In genomic region chr6:100509101-100509500, GRCh38 we compare ENCODE assay signal across 33 cellular contexts. TPM values are rescaled to one million over a fixed set of nuclear protein-coding genes. Genes with fewer than 3 reads are reported as not detected.
"Had no signal": no experiment of that assay in that cellular context is flagged by ENCODE, and none has a peak within 500 bp of the region (broad histone marks: within the 10 kb centered on the region; RNA-seq: fewer than 3 reads in every experiment).

No MANE protein-coding gene starts in this region.

- H3K27me3 Mint-ChIP-seq: dendritic cell treated with granulocyte-macrophage colony-stimulating factor and Interleukin-4, amounts not matched to agents 40 ng/mL and 50 ng/mL, for 4 days; naive B cell; natural killer cell treated with Interleukin-12 subunit alpha and Interleukin-12 subunit beta and Interleukin-15 and Interleukin-18, amount 100 ng/mL, for 72 hours; stimulated activated naive B cell treated with anti-CD40 and anti-IgM and Interleukin-4, amounts not matched to agents 10 μg/mL and 1 μg/mL and 100 μg/mL, for 72 hours; stimulated activated naive CD8-positive, alpha-beta T cell treated with anti-CD3 and anti-CD28 coated beads, Interleukin-15, Interleukin-2, amounts not matched to agents 100 ng/mL and 50 ng/mL, for 24 hours had no signal

- ATAC-seq: esophagus mucosa; gastrocnemius medialis; heart right ventricle; left lung; mucosa of descending colon; natural killer cell treated with Interleukin-12 subunit alpha and Interleukin-12 subunit beta and Interleukin-15 and Interleukin-18, amount 100 ng/mL, for 72 hours; pancreas; right lobe of liver; stimulated activated naive B cell treated with anti-CD40 and anti-IgM and Interleukin-4, amounts not matched to agents 10 μg/mL and 1 μg/mL and 100 μg/mL, for 72 hours had no signal

- H3K9me3 Mint-ChIP-seq: dendritic cell treated with granulocyte-macrophage colony-stimulating factor and Interleukin-4, amounts not matched to agents 40 ng/mL and 50 ng/mL, for 4 days; endodermal cell; mesothelial cell of epicardium; naive B cell; natural killer cell treated with Interleukin-12 subunit alpha and Interleukin-12 subunit beta and Interleukin-15 and Interleukin-18, amount 100 ng/mL, for 72 hours; stimulated activated naive B cell treated with anti-CD40 and anti-IgM and Interleukin-4, amounts not matched to agents 10 μg/mL and 1 μg/mL and 100 μg/mL, for 72 hours; stimulated activated naive CD8-positive, alpha-beta T cell treated with anti-CD3 and anti-CD28 coated beads, Interleukin-15, Interleukin-2, amounts not matched to agents 100 ng/mL and 50 ng/mL, for 24 hours had no signal

- DNase-seq: colonic mucosa; effector CD8-positive, alpha-beta T cell; endodermal cell; foreskin fibroblast; gastrocnemius medialis; heart right ventricle; hippocampal formation; left lung; mesenchymal stem cell; mucosa of descending colon; naive B cell; pancreas; right lobe of liver; small intestine; stimulated activated CD4-positive, alpha-beta T cell treated with anti-CD3 and anti-CD28 coated beads, Interleukin-15, amount 100 ng/mL, for 24 hours; stimulated activated CD4-positive, alpha-beta T cell treated with anti-CD3 and anti-CD28 coated beads, Interleukin-2, amount 100 ng/mL, for 48 hours; stimulated activated naive B cell treated with anti-CD40 and anti-IgM and Interleukin-4, amounts not matched to agents 10 μg/mL and 1 μg/mL and 100 μg/mL, for 72 hours had no signal

- H3K36me3 ChIP-seq: pancreas had no signal

- H3K4me1 ChIP-seq: colonic mucosa, gastrocnemius medialis, heart right ventricle, left lung, pancreas, right lobe of liver, upper lobe of left lung had no signal

- H3K4me1 Mint-ChIP-seq: endodermal cell; mesothelial cell of epicardium; naive B cell; neural crest cell; stimulated activated naive B cell treated with anti-CD40 and anti-IgM and Interleukin-4, amounts not matched to agents 10 μg/mL and 1 μg/mL and 100 μg/mL, for 72 hours had no signal

- H3K27ac ChIP-seq: colonic mucosa, epithelial cell of prostate, gastrocnemius medialis, heart right ventricle, left lung, neutrophil, pancreas, right lobe of liver, thoracic aorta, tibial nerve, upper lobe of left lung had no signal

- H3K9me3 ChIP-seq: colonic mucosa, gastrocnemius medialis, heart right ventricle, left lung, mucosa of descending colon, neutrophil, pancreas, right lobe of liver, thoracic aorta, tibial nerve, upper lobe of left lung had no signal

- H3K4me3 ChIP-seq: colonic mucosa, gastrocnemius medialis, heart right ventricle, left lung, mucosa of descending colon, pancreas, right lobe of liver, thoracic aorta, tibial nerve, upper lobe of left lung had no signal

- FAIRE-seq: keratinocyte, pancreas, small intestine, urothelium cell line had no signal

- H3K27ac Mint-ChIP-seq: dendritic cell treated with granulocyte-macrophage colony-stimulating factor and Interleukin-4, amounts not matched to agents 40 ng/mL and 50 ng/mL, for 4 days; endodermal cell; mesothelial cell of epicardium; naive B cell; natural killer cell treated with Interleukin-12 subunit alpha and Interleukin-12 subunit beta and Interleukin-15 and Interleukin-18, amount 100 ng/mL, for 72 hours; stimulated activated naive B cell treated with anti-CD40 and anti-IgM and Interleukin-4, amounts not matched to agents 10 μg/mL and 1 μg/mL and 100 μg/mL, for 72 hours; stimulated activated naive CD8-positive, alpha-beta T cell treated with anti-CD3 and anti-CD28 coated beads, Interleukin-15, Interleukin-2, amounts not matched to agents 100 ng/mL and 50 ng/mL, for 24 hours had no signal

- H3K27me3 ChIP-seq: colonic mucosa, gastrocnemius medialis, heart right ventricle, left lung, neutrophil, pancreas, right lobe of liver, tibial nerve, upper lobe of left lung had no signal

- H3K4me3 Mint-ChIP-seq: dendritic cell treated with granulocyte-macrophage colony-stimulating factor and Interleukin-4, amounts not matched to agents 40 ng/mL and 50 ng/mL, for 4 days; endodermal cell; mesothelial cell of epicardium; naive B cell; natural killer cell treated with Interleukin-12 subunit alpha and Interleukin-12 subunit beta and Interleukin-15 and Interleukin-18, amount 100 ng/mL, for 72 hours; neural crest cell; stimulated activated naive B cell treated with anti-CD40 and anti-IgM and Interleukin-4, amounts not matched to agents 10 μg/mL and 1 μg/mL and 100 μg/mL, for 72 hours; stimulated activated naive CD8-positive, alpha-beta T cell treated with anti-CD3 and anti-CD28 coated beads, Interleukin-15, Interleukin-2, amounts not matched to agents 100 ng/mL and 50 ng/mL, for 24 hours had no signal

RNA-seq across cellular contexts. Expression of gene SIM1, which starts 44.4 kb away (rescaled TPM):
- total RNA-seq: esophagus mucosa; glomerular endothelial cell; heart right ventricle; left lung; lung microvascular endothelial cell; mesothelial cell of epicardium; mucosa of descending colon; natural killer cell treated with Interleukin-12 subunit alpha and Interleukin-12 subunit beta and Interleukin-15 and Interleukin-18, amount 100 ng/mL, for 72 hours; posterior vena cava; thoracic aorta; tibial nerve; upper lobe of left lung had no signal
- polyA plus RNA-seq: heart right ventricle, keratinocyte, small intestine had no signal
